ENCODE assay signal across 12 cellular contexts in the genomic region with DNA sequence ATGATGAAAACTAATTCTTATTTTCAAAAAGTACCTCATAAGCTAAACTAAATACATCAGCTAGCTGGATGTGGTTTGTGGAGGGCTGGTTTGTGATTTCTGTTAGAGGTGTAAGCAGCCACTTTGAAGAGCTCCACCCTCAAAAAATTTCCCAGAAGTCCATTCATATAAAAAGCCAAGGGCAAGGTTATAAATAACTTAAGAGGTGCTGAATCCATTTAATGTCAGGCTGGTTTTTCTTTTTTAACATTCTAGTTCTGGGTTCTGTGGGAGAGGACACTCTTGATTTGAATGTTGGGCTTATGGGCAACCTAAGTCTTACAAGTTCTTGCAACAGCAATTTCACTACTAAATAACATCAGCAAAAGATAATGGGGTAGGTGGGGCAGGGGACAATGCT. TPM values are rescaled to one million over a fixed set of nuclear protein-coding genes. Genes with fewer than 3 reads are reported as not detected.
DNase-seq lines count a peak whose midpoint lies in the region; ATAC-seq and TF ChIP-seq lines count a peak whose summit lies in the region.
"Had no signal": no experiment of that assay in that cellular context is flagged by ENCODE, and none has a peak within 500 bp of the region (broad histone marks: within the 10 kb centered on the region; RNA-seq: fewer than 3 reads in every experiment).

No MANE protein-coding gene starts in this region.

- intact Hi-C loops in activated CD4-positive, alpha-beta T cell treated with anti-CD3 and anti-CD28 coated beads, Interleukin-2, amount 10 ng/mL, durations not matched to agents 24 days and 14 days (cut with micrococcal nuclease): loop anchor here (2.0 to 10.0 kb wide), 6 partner anchors 46 to 636 kb away; a partner anchor contains a TSS
- intact Hi-C loops in activated T-helper 2 cell treated with anti-CD3 and anti-CD28 coated beads, Interferon-gamma antibody, Interleukin-2, Interleukin-4, amounts not matched to agents 10 μg/mL and 5 μg/mL and 100 μg/mL, durations not matched to agents 14 hours and 24 hours and 36 hours (cut with micrococcal nuclease): loop anchor here (1.0 to 10.0 kb wide), 7 partner anchors 52 to 636 kb away; a partner anchor contains a TSS
- intact Hi-C loops in posterior vena cava (cut with DNase I): loop anchor here in 1 of 2 donors (10.0 kb wide), 1 partner anchor 286 kb away; no protein-coding TSS in a partner anchor

- H3K27me3 ChIP-seq in GM23338 (ENCODE audit: insufficient read depth): peaks cover 7% of the 10 kb centered on the region; the same call in 1 of the 2 replicates
- H3K27me3 ChIP-seq: uterus had no signal

- no peak overlapping the region for H3K4me3 ChIP-seq in GM23338
- H3K4me3 ChIP-seq: uterus had no signal

- no peaks in the 10 kb centered on the region for H3K36me3 ChIP-seq in GM23338 (ENCODE audit: insufficient read depth)
- H3K36me3 ChIP-seq: uterus had no signal

- H4K20me1 ChIP-seq in GM23338 (replicated peaks; ENCODE audit: insufficient read depth): no peaks in the 10 kb centered on the region

- peak overlapping the region; percentile 57 for H3K4me3 Mint-ChIP-seq in activated CD4-positive, alpha-beta T cell treated with anti-CD3 and anti-CD28 coated beads, Interleukin-2, amount 10 ng/mL, durations not matched to agents 24 days and 14 days
- H3K4me3 Mint-ChIP-seq in GM23338: no peak overlapping the region
- H3K4me3 Mint-ChIP-seq in activated T-helper 2 cell treated with anti-CD3 and anti-CD28 coated beads, Interferon-gamma antibody, Interleukin-2, Interleukin-4, amounts not matched to agents 10 μg/mL and 5 μg/mL and 100 μg/mL, durations not matched to agents 14 hours and 24 hours and 36 hours (ENCODE audit: low read depth): peak overlapping the region; percentile 22
- peak overlapping the region; percentile 79 for H3K4me3 Mint-ChIP-seq in natural killer cell treated with Interleukin-12 subunit alpha and Interleukin-12 subunit beta and Interleukin-15 and Interleukin-18, amount 100 ng/mL, for 72 hours
- no peak overlapping the region for H3K4me3 Mint-ChIP-seq in stimulated activated naive B cell treated with anti-CD40 and anti-IgM and Interleukin-4, amounts not matched to agents 10 μg/mL and 1 μg/mL and 100 μg/mL, for 72 hours
- H3K4me3 Mint-ChIP-seq: memory B cell had no signal

- peak overlapping the region; percentile 58; the same call in 1 of the 2 replicates for H3K4me2 ChIP-seq in GM23338

- no peaks in the 10 kb centered on the region for H3K9me3 Mint-ChIP-seq in activated CD4-positive, alpha-beta T cell treated with anti-CD3 and anti-CD28 coated beads, Interleukin-2, amount 10 ng/mL, durations not matched to agents 24 days and 14 days
- H3K9me3 Mint-ChIP-seq in GM23338: no peaks in the 10 kb centered on the region; the same call in 2 of the 3 replicates
- H3K9me3 Mint-ChIP-seq in activated T-helper 2 cell treated with anti-CD3 and anti-CD28 coated beads, Interferon-gamma antibody, Interleukin-2, Interleukin-4, amounts not matched to agents 10 μg/mL and 5 μg/mL and 100 μg/mL, durations not matched to agents 14 hours and 24 hours and 36 hours: no peaks in the 10 kb centered on the region
- no peaks in the 10 kb centered on the region for H3K9me3 Mint-ChIP-seq in natural killer cell treated with Interleukin-12 subunit alpha and Interleukin-12 subunit beta and Interleukin-15 and Interleukin-18, amount 100 ng/mL, for 72 hours
- no peaks in the 10 kb centered on the region for H3K9me3 Mint-ChIP-seq in stimulated activated naive B cell treated with anti-CD40 and anti-IgM and Interleukin-4, amounts not matched to agents 10 μg/mL and 1 μg/mL and 100 μg/mL, for 72 hours
- H3K9me3 Mint-ChIP-seq: memory B cell had no signal

- TF ChIP-seq CTCF in GM23338 (conservative IDR thresholded peaks at IDR 0.05; ENCODE audit: low read depth in 2 of 2): no peak

- no peaks in the 10 kb centered on the region for H3K9me2 ChIP-seq in GM23338 (ENCODE audit: insufficient read depth)

- H3K27me3 Mint-ChIP-seq in activated CD4-positive, alpha-beta T cell treated with anti-CD3 and anti-CD28 coated beads, Interleukin-2, amount 10 ng/mL, durations not matched to agents 24 days and 14 days: no peaks in the 10 kb centered on the region
- peaks cover 10% of the 10 kb centered on the region for H3K27me3 Mint-ChIP-seq in GM23338 (ENCODE audit: insufficient read depth, low read depth, poor library complexity)
- H3K27me3 Mint-ChIP-seq in activated T-helper 2 cell treated with anti-CD3 and anti-CD28 coated beads, Interferon-gamma antibody, Interleukin-2, Interleukin-4, amounts not matched to agents 10 μg/mL and 5 μg/mL and 100 μg/mL, durations not matched to agents 14 hours and 24 hours and 36 hours (ENCODE audit: low read depth): no peaks in the 10 kb centered on the region
- no peaks in the 10 kb centered on the region for H3K27me3 Mint-ChIP-seq in natural killer cell treated with Interleukin-12 subunit alpha and Interleukin-12 subunit beta and Interleukin-15 and Interleukin-18, amount 100 ng/mL, for 72 hours
- H3K27me3 Mint-ChIP-seq in stimulated activated naive B cell treated with anti-CD40 and anti-IgM and Interleukin-4, amounts not matched to agents 10 μg/mL and 1 μg/mL and 100 μg/mL, for 72 hours: no peaks in the 10 kb centered on the region
- H3K27me3 Mint-ChIP-seq: memory B cell had no signal

- H2AFZ ChIP-seq in GM23338: no peak overlapping the region

- H3F3A ChIP-seq in GM23338 (replicated peaks; ENCODE audit: low read depth): peaks cover 4% of the 10 kb centered on the region; the same call in 1 of the 2 replicates

- peaks cover 56% of the 10 kb centered on the region for H3K4me1 Mint-ChIP-seq in activated CD4-positive, alpha-beta T cell treated with anti-CD3 and anti-CD28 coated beads, Interleukin-2, amount 10 ng/mL, durations not matched to agents 24 days and 14 days
- peaks cover 56% of the 10 kb centered on the region for H3K4me1 Mint-ChIP-seq in GM23338
- H3K4me1 Mint-ChIP-seq in activated T-helper 2 cell treated with anti-CD3 and anti-CD28 coated beads, Interferon-gamma antibody, Interleukin-2, Interleukin-4, amounts not matched to agents 10 μg/mL and 5 μg/mL and 100 μg/mL, durations not matched to agents 14 hours and 24 hours and 36 hours (ENCODE audit: low read depth): peaks cover 60% of the 10 kb centered on the region
- H3K4me1 Mint-ChIP-seq in natural killer cell treated with Interleukin-12 subunit alpha and Interleukin-12 subunit beta and Interleukin-15 and Interleukin-18, amount 100 ng/mL, for 72 hours (ENCODE audit: low read depth in 2 of 2): peaks cover 63 to 66% of the 10 kb centered on the region in 2 donors
- H3K4me1 Mint-ChIP-seq in stimulated activated naive B cell treated with anti-CD40 and anti-IgM and Interleukin-4, amounts not matched to agents 10 μg/mL and 1 μg/mL and 100 μg/mL, for 72 hours: peaks cover 26 to 38% of the 10 kb centered on the region in 2 donors

- H3K79me2 ChIP-seq in GM23338 (replicated peaks; ENCODE audit: insufficient read depth): no peaks in the 10 kb centered on the region

- no peaks in the 10 kb centered on the region for H3K36me3 Mint-ChIP-seq in activated CD4-positive, alpha-beta T cell treated with anti-CD3 and anti-CD28 coated beads, Interleukin-2, amount 10 ng/mL, durations not matched to agents 24 days and 14 days (ENCODE audit: low read depth)
- no peaks in the 10 kb centered on the region for H3K36me3 Mint-ChIP-seq in GM23338 (ENCODE audit: low read depth)
- no peaks in the 10 kb centered on the region for H3K36me3 Mint-ChIP-seq in activated T-helper 2 cell treated with anti-CD3 and anti-CD28 coated beads, Interferon-gamma antibody, Interleukin-2, Interleukin-4, amounts not matched to agents 10 μg/mL and 5 μg/mL and 100 μg/mL, durations not matched to agents 14 hours and 24 hours and 36 hours (ENCODE audit: low read depth)
- H3K36me3 Mint-ChIP-seq in natural killer cell treated with Interleukin-12 subunit alpha and Interleukin-12 subunit beta and Interleukin-15 and Interleukin-18, amount 100 ng/mL, for 72 hours: no peaks in the 10 kb centered on the region
- H3K36me3 Mint-ChIP-seq in stimulated activated naive B cell treated with anti-CD40 and anti-IgM and Interleukin-4, amounts not matched to agents 10 μg/mL and 1 μg/mL and 100 μg/mL, for 72 hours: no peaks in the 10 kb centered on the region
- H3K36me3 Mint-ChIP-seq: memory B cell had no signal

- H3K4me1 ChIP-seq in GM23338 (ENCODE audit: insufficient read depth): peaks cover 48% of the 10 kb centered on the region
- H3K4me1 ChIP-seq: uterus had no signal

- H3K27ac Mint-ChIP-seq in activated CD4-positive, alpha-beta T cell treated with anti-CD3 and anti-CD28 coated beads, Interleukin-2, amount 10 ng/mL, durations not matched to agents 24 days and 14 days: peak overlapping the region; percentile 92
- H3K27ac Mint-ChIP-seq in GM23338: peak overlapping the region; percentile 47; the same call in 1 of the 2 replicates
- H3K27ac Mint-ChIP-seq in activated T-helper 2 cell treated with anti-CD3 and anti-CD28 coated beads, Interferon-gamma antibody, Interleukin-2, Interleukin-4, amounts not matched to agents 10 μg/mL and 5 μg/mL and 100 μg/mL, durations not matched to agents 14 hours and 24 hours and 36 hours: peak overlapping the region; percentile 87
- H3K27ac Mint-ChIP-seq in natural killer cell treated with Interleukin-12 subunit alpha and Interleukin-12 subunit beta and Interleukin-15 and Interleukin-18, amount 100 ng/mL, for 72 hours: peak overlapping the region; percentile 83 to 96
- H3K27ac Mint-ChIP-seq in stimulated activated naive B cell treated with anti-CD40 and anti-IgM and Interleukin-4, amounts not matched to agents 10 μg/mL and 1 μg/mL and 100 μg/mL, for 72 hours: no peak overlapping the region
- H3K27ac Mint-ChIP-seq: memory B cell had no signal

- ATAC-seq in GM23338: no peak
- no peak for ATAC-seq in natural killer cell treated with Interleukin-12 subunit alpha and Interleukin-12 subunit beta and Interleukin-15 and Interleukin-18, amount 100 ng/mL, for 72 hours
- no peak for ATAC-seq in stimulated activated naive B cell treated with anti-CD40 and anti-IgM and Interleukin-4, amounts not matched to agents 10 μg/mL and 1 μg/mL and 100 μg/mL, for 72 hours (replicated peaks)

- no peak overlapping the region for H3K27ac ChIP-seq in GM23338 (ENCODE audit: low read depth)
- H3K27ac ChIP-seq: uterus had no signal

- DNase-seq in activated CD4-positive, alpha-beta T cell treated with anti-CD3 and anti-CD28 coated beads, Interleukin-2, amount 10 ng/mL, durations not matched to agents 24 days and 14 days: peak; percentile 84
- no peak for DNase-seq in activated CD4-positive, alpha-beta T cell treated with anti-CD3 and anti-CD28 coated beads for 48 hours
- DNase-seq in GM23338 (ENCODE audit: low spot score) (no peak), NCI-H2227 treated with DMSO at 0.1 percent for 48 hours (lab: John Stamatoyannopoulos, UW) (no peak), posterior vena cava (ENCODE audit: low spot score) (no peak)
- DNase-seq in activated T-helper 2 cell treated with anti-CD3 and anti-CD28 coated beads, Interferon-gamma antibody, Interleukin-2, Interleukin-4, amounts not matched to agents 10 μg/mL and 5 μg/mL and 100 μg/mL, durations not matched to agents 14 hours and 24 hours and 36 hours (ENCODE audit: low spot score): peak; percentile 29
- DNase-seq in natural killer cell treated with Interleukin-12 subunit alpha and Interleukin-12 subunit beta and Interleukin-15 and Interleukin-18, amount 100 ng/mL, for 72 hours (ENCODE audit: low spot score): peak; percentile 68
- DNase-seq in stimulated activated naive B cell treated with anti-CD40 and anti-IgM and Interleukin-4, amounts not matched to agents 10 μg/mL and 1 μg/mL and 100 μg/mL, for 72 hours: no peak
- DNase-seq: activated CD4-positive, alpha-beta T cell treated with anti-CD3 and anti-CD28 coated beads, Interleukin-2, amount 50 U/mL, for 48 hours; NCI-H187; uterus had no signal

RNA-seq across cellular contexts. Expression of a gene that starts 3.4 kb away (rescaled TPM):
- 9.1 and 9.5 TPM in 2 replicates for total RNA-seq in activated CD4-positive, alpha-beta T cell treated with anti-CD3 and anti-CD28 coated beads, Interleukin-2, amount 10 ng/mL, durations not matched to agents 24 days and 14 days
- 29.3 and 30.1 TPM in 2 replicates for total RNA-seq in GM23338 (2014; rRNA removed; shearing (Covaris generic))
- 21.8 and 24.1 TPM in 2 replicates for polyA plus RNA-seq in GM23338 (2016; fragmentation: Nextera tagmentation; extraction: Ambion mirVana)
- 14.0 and 15.7 TPM in 2 replicates for total RNA-seq in activated T-helper 2 cell treated with anti-CD3 and anti-CD28 coated beads, Interferon-gamma antibody, Interleukin-2, Interleukin-4, amounts not matched to agents 10 μg/mL and 5 μg/mL and 100 μg/mL, durations not matched to agents 14 hours and 24 hours and 36 hours
- 10 to 100 TPM; 26.5 to 39.1 TPM for total RNA-seq in natural killer cell treated with Interleukin-12 subunit alpha and Interleukin-12 subunit beta and Interleukin-15 and Interleukin-18, amount 100 ng/mL, for 72 hours
- total RNA-seq in posterior vena cava: 10 to 100 TPM; 50.3 to 54.1 TPM

RNA-seq across cellular contexts. Expression of a gene that starts 51.5 kb away (rescaled TPM):
- 194 and 207 TPM in 2 replicates for total RNA-seq in activated CD4-positive, alpha-beta T cell treated with anti-CD3 and anti-CD28 coated beads, Interleukin-2, amount 10 ng/mL, durations not matched to agents 24 days and 14 days
- total RNA-seq in GM23338 (2014; rRNA removed; shearing (Covaris generic)): 100 and 106 TPM in 2 replicates
- 67.0 and 90.1 TPM in 2 replicates for polyA plus RNA-seq in GM23338 (2016; fragmentation: Nextera tagmentation; extraction: Ambion mirVana)
- total RNA-seq in activated T-helper 2 cell treated with anti-CD3 and anti-CD28 coated beads, Interferon-gamma antibody, Interleukin-2, Interleukin-4, amounts not matched to agents 10 μg/mL and 5 μg/mL and 100 μg/mL, durations not matched to agents 14 hours and 24 hours and 36 hours: 263 and 265 TPM in 2 replicates
- total RNA-seq in natural killer cell treated with Interleukin-12 subunit alpha and Interleukin-12 subunit beta and Interleukin-15 and Interleukin-18, amount 100 ng/mL, for 72 hours: 100 to 1,000 TPM; 154 to 230 TPM
- 100 to 1,000 TPM; 236 to 271 TPM for total RNA-seq in posterior vena cava

Comparison
In these comparisons a context has a peak if more than half of its experiments do, and no peak if none do; other contexts are left out.
1. DNase-seq: peak in activated CD4-positive, alpha-beta T cell treated with anti-CD3 and anti-CD28 coated beads, Interleukin-2, amount 10 ng/mL, durations not matched to agents 24 days and 14 days (single experiment), activated T-helper 2 cell treated with anti-CD3 and anti-CD28 coated beads, Interferon-gamma antibody, Interleukin-2, Interleukin-4, amounts not matched to agents 10 μg/mL and 5 μg/mL and 100 μg/mL, durations not matched to agents 14 hours and 24 hours and 36 hours (single experiment) and natural killer cell treated with Interleukin-12 subunit alpha and Interleukin-12 subunit beta and Interleukin-15 and Interleukin-18, amount 100 ng/mL, for 72 hours (single experiment); none in activated CD4-positive, alpha-beta T cell treated with anti-CD3 and anti-CD28 coated beads for 48 hours (single experiment), GM23338 (single experiment), NCI-H2227 treated with DMSO at 0.1 percent for 48 hours (single experiment), stimulated activated naive B cell treated with anti-CD40 and anti-IgM and Interleukin-4, amounts not matched to agents 10 μg/mL and 1 μg/mL and 100 μg/mL, for 72 hours (single experiment) and posterior vena cava (single experiment).
2. H3K4me3 Mint-ChIP-seq: peak in activated CD4-positive, alpha-beta T cell treated with anti-CD3 and anti-CD28 coated beads, Interleukin-2, amount 10 ng/mL, durations not matched to agents 24 days and 14 days (single experiment), activated T-helper 2 cell treated with anti-CD3 and anti-CD28 coated beads, Interferon-gamma antibody, Interleukin-2, Interleukin-4, amounts not matched to agents 10 μg/mL and 5 μg/mL and 100 μg/mL, durations not matched to agents 14 hours and 24 hours and 36 hours (single experiment) and natural killer cell treated with Interleukin-12 subunit alpha and Interleukin-12 subunit beta and Interleukin-15 and Interleukin-18, amount 100 ng/mL, for 72 hours (single experiment); none in GM23338 (single experiment) and stimulated activated naive B cell treated with anti-CD40 and anti-IgM and Interleukin-4, amounts not matched to agents 10 μg/mL and 1 μg/mL and 100 μg/mL, for 72 hours (0 of 2).